Comparison of ENCODE assay signal across 12 cellular contexts in genomic region chr4:61740950-61741638, GRCh38.
DNase-seq lines count a peak whose midpoint lies in the region; ATAC-seq, FAIRE-seq and TF ChIP-seq lines count a peak whose summit lies in the region.
"Had no signal": no experiment of that assay in that cellular context is flagged by ENCODE, and none has a peak within 500 bp of the region (broad histone marks: within the 10 kb centered on the region; RNA-seq: fewer than 3 reads in every experiment).

No MANE protein-coding gene starts in this region.

- H3K4ac ChIP-seq in mesenchymal stem cell (ENCODE audit: low read depth in 1 of 2, low read length in 2 of 2): no peak overlapping the region

- no peak overlapping the region for H3K4me3 ChIP-seq in liver (ENCODE audit: low read depth in 1 of 3, low read length in 3 of 3)
- H3K4me3 ChIP-seq in HepG2 (replicated peaks in 1 of 3; ENCODE audit: insufficient read depth in 1 of 3, low read depth in 2 of 3, low read length in 3 of 3): no peak overlapping the region
- H3K4me3 ChIP-seq in mesenchymal stem cell (ENCODE audit: insufficient read depth in 1 of 2, low read depth in 1 of 2, low read length in 2 of 2): no peak overlapping the region
- no peak overlapping the region for H3K4me3 ChIP-seq in breast epithelium
- H3K4me3 ChIP-seq in testis: no peak overlapping the region

- no peak overlapping the region for H4K8ac ChIP-seq in mesenchymal stem cell (ENCODE audit: low read length)

- DNase-seq in HepG2 (ENCODE audit: low spot score) (no peak), cerebellar cortex (ENCODE audit: low spot score) (peak; percentile 50), mesenchymal stem cell (peak; percentile 41), GF-D8 (lab: John Stamatoyannopoulos, UW) (no peak), breast epithelium (ENCODE audit: low spot score in 2 of 2) (no peak), testis (no peak), HCEC 1CT (no peak)
- DNase-seq: activated CD4-positive, CD25-positive, alpha-beta regulatory T cell; DND-41; naive B cell had no signal

- CTCF ChIA-PET in HepG2 (lab: Yijun Ruan, JAX; ENCODE audit: low intra/inter-chr PET ratio, low total read pairs): no interaction called here

- no peaks in the 10 kb centered on the region for H3K9me3 ChIP-seq in liver (ENCODE audit: control insufficient read depth in 4 of 4, low read length in 3 of 4)
- H3K9me3 ChIP-seq in HepG2 (ENCODE audit: low read length): no peaks in the 10 kb centered on the region
- H3K9me3 ChIP-seq in mesenchymal stem cell (ENCODE audit: control insufficient read depth, low read length): no peaks in the 10 kb centered on the region
- H3K9me3 ChIP-seq in breast epithelium: peaks cover 0 to 5% of the 10 kb centered on the region in 2 donors
- no peaks in the 10 kb centered on the region for H3K9me3 ChIP-seq in testis

- TF ChIP-seq POLR2A in HepG2 (IDR thresholded peaks at IDR 0.05; ENCODE audit: insufficient read depth in 1 of 2, low read depth in 2 of 2, low read length in 2 of 2) (no peak), breast epithelium (IDR thresholded peaks at IDR 0.05) (no peak), testis (IDR thresholded peaks at IDR 0.05) (no peak)

- no peak overlapping the region for H2AK5ac ChIP-seq in mesenchymal stem cell (ENCODE audit: low read length, severe bottlenecking)

- FAIRE-seq in HepG2 (lab: Jason Lieb, UNC): no peak
- FAIRE-seq: astrocyte had no signal

- no peak overlapping the region for H3K14ac ChIP-seq in mesenchymal stem cell (ENCODE audit: low read length in 2 of 2)

- no peak overlapping the region for H2BK15ac ChIP-seq in mesenchymal stem cell (ENCODE audit: low read depth, poor library complexity, severe bottlenecking)

- peaks cover 0 to 16% (median 9%) of the 10 kb centered on the region in 4 donors for H3K4me1 ChIP-seq in liver (ENCODE audit: control insufficient read depth in 4 of 4, insufficient read depth in 4 of 4, low read length in 3 of 4)
- no peaks in the 10 kb centered on the region for H3K4me1 ChIP-seq in HepG2 (ENCODE audit: insufficient read depth, low read length)
- no peaks in the 10 kb centered on the region for H3K4me1 ChIP-seq in mesenchymal stem cell (ENCODE audit: control insufficient read depth, insufficient read depth, low read depth, low read length)
- H3K4me1 ChIP-seq in breast epithelium: no peaks in the 10 kb centered on the region
- no peaks in the 10 kb centered on the region for H3K4me1 ChIP-seq in testis

- H4K20me1 ChIP-seq in HepG2 (ENCODE audit: insufficient read depth, low read length): no peaks in the 10 kb centered on the region

- no peaks in the 10 kb centered on the region for H3K36me3 ChIP-seq in liver (ENCODE audit: control insufficient read depth in 4 of 4, insufficient read depth in 3 of 4, low read depth in 1 of 4, low read length in 3 of 4)
- H3K36me3 ChIP-seq in HepG2 (replicated peaks in 1 of 2; ENCODE audit: control insufficient read depth in 1 of 2, insufficient read depth in 2 of 2, low read length in 2 of 2): no peaks in the 10 kb centered on the region
- no peaks in the 10 kb centered on the region for H3K36me3 ChIP-seq in mesenchymal stem cell (ENCODE audit: control insufficient read depth in 1 of 2, insufficient read depth in 2 of 2, low read depth in 1 of 2, low read length in 2 of 2)
- no peaks in the 10 kb centered on the region for H3K36me3 ChIP-seq in breast epithelium
- no peaks in the 10 kb centered on the region for H3K36me3 ChIP-seq in testis (ENCODE audit: low read depth, missing control alignments)

- no TSS peak for BruUV-seq in HepG2 (replicated peaks; lab: Mats Ljungman, UMichigan)

- H3K79me1 ChIP-seq in mesenchymal stem cell (replicated peaks; ENCODE audit: low read length, poor library complexity, severe bottlenecking): no peaks in the 10 kb centered on the region

- no peak for TF ChIP-seq EP300 in HepG2 (IDR thresholded peaks at IDR 0.05; ENCODE audit: low read depth in 2 of 2, low read length in 2 of 2)
- TF ChIP-seq EP300 in HepG2 (CRISPR knock-in tag; IDR thresholded peaks at IDR 0.05; ENCODE audit: borderline replicate concordance): no peak

- no peak overlapping the region for H2BK12ac ChIP-seq in mesenchymal stem cell (ENCODE audit: low read length in 2 of 2)

- H2AFZ ChIP-seq in HepG2 (ENCODE audit: low read length) (no peak overlapping the region), mesenchymal stem cell (ENCODE audit: low read depth, low read length) (no peak overlapping the region)

- TF ChIP-seq RAD21 in liver (IDR thresholded peaks at IDR 0.05) (peak in 1 of 2 donors; percentile 48), HepG2 (CRISPR knock-in tag; IDR thresholded peaks at IDR 0.05) (no peak)

- no peak overlapping the region for H3K4me2 ChIP-seq in HepG2 (ENCODE audit: low read depth, low read length)
- H3K4me2 ChIP-seq in mesenchymal stem cell (ENCODE audit: low read length, poor library complexity, severe bottlenecking): no peak overlapping the region

- no peaks in the 10 kb centered on the region for H3K79me2 ChIP-seq in HepG2 (ENCODE audit: insufficient read depth, low read length)

- H2BK120ac ChIP-seq in mesenchymal stem cell (ENCODE audit: low read depth, low read length): no peak overlapping the region

- ATAC-seq in HepG2: no peak

- H3K27ac ChIP-seq in liver (ENCODE audit: low read depth in 1 of 2, low read length in 2 of 2): no peak overlapping the region
- no peak overlapping the region for H3K27ac ChIP-seq in HepG2 (ENCODE audit: extremely low read length, insufficient read depth, low read length)
- H3K27ac ChIP-seq in mesenchymal stem cell (ENCODE audit: low read length, poor library complexity, severe bottlenecking): no peak overlapping the region
- H3K27ac ChIP-seq in breast epithelium: no peak overlapping the region
- no peak overlapping the region for H3K27ac ChIP-seq in testis

- no peak overlapping the region for H3K18ac ChIP-seq in mesenchymal stem cell (ENCODE audit: low read depth in 1 of 2, low read length in 2 of 2)

- no peak overlapping the region for H3K9ac ChIP-seq in liver (ENCODE audit: low read depth in 1 of 2, low read length in 2 of 2)
- H3K9ac ChIP-seq in HepG2 (ENCODE audit: insufficient read depth, low read depth, low read length): no peak overlapping the region
- no peak overlapping the region for H3K9ac ChIP-seq in mesenchymal stem cell (ENCODE audit: low read length)

- no peak overlapping the region for H4K91ac ChIP-seq in mesenchymal stem cell (ENCODE audit: low read length)

- POLR2A ChIA-PET in HepG2 (lab: Yijun Ruan, JAX): no interaction called here

- WGBS in liver: 44% methylated on average over 4 of the region's 4 CpGs
- 16% methylated on average over 4 of the region's 4 CpGs for WGBS in HepG2 (ENCODE audit: low lambda C conversion rate)
- WGBS in mesenchymal stem cell: 20% methylated on average over 1 of the region's 4 CpGs
- 21 to 37% methylated on average over 4 of the region's 4 CpGs for WGBS in testis, 2 donors

- H3K23ac ChIP-seq in mesenchymal stem cell (ENCODE audit: low read length in 2 of 2): no peak overlapping the region

- no peak overlapping the region for H2BK5ac ChIP-seq in mesenchymal stem cell (ENCODE audit: low read depth, low read length, poor library complexity, severe bottlenecking)

- in situ Hi-C loops in HepG2 (cut with HindIII; ENCODE audit: extremely low pct_ligation_motif_present, low pct_unique_long_range_greater_than_20kb): no loop called here

- TF ChIP-seq CTCF in liver (IDR thresholded peaks at IDR 0.05; ENCODE audit: low read depth, low read length, missing input control) (peak; percentile 37), HepG2 (CRISPR knock-in tag; IDR thresholded peaks at IDR 0.05) (no peak), breast epithelium (IDR thresholded peaks at IDR 0.05) (no peak), testis (IDR thresholded peaks at IDR 0.05) (no peak)

- H3K27me3 ChIP-seq in liver (ENCODE audit: control insufficient read depth in 4 of 4, insufficient read depth in 4 of 4, low read length in 3 of 4) (no peaks in the 10 kb centered on the region), HepG2 (ENCODE audit: control insufficient read depth in 1 of 2, insufficient read depth in 2 of 2, low read length in 2 of 2) (no peaks in the 10 kb centered on the region), mesenchymal stem cell (ENCODE audit: control insufficient read depth in 1 of 2, insufficient read depth in 1 of 2, low read length in 2 of 2) (no peaks in the 10 kb centered on the region), breast epithelium (no peaks in the 10 kb centered on the region), testis (no peaks in the 10 kb centered on the region)

- intact Hi-C loops in HepG2 (cut with micrococcal nuclease; ENCODE audit: unreplicated experiment): no loop called here
- intact Hi-C loops in breast epithelium (cut with DNase I; ENCODE audit: low total_unique reads): no loop called here
- intact Hi-C loops in testis (cut with DNase I; ENCODE audit: low total_unique reads): no loop called here

TF ChIP-seq in liver, 16 proteins besides CTCF, POLR2A, EP300 and RAD21 (continues in another document):
- TF ChIP-seq RXRA (IDR thresholded peaks at IDR 0.05) (no peak), FOXA1 (IDR thresholded peaks at IDR 0.05) (no peak), SP1 (IDR thresholded peaks at IDR 0.05) (no peak), JUND (IDR thresholded peaks at IDR 0.05) (no peak), YY1 (IDR thresholded peaks at IDR 0.05) (no peak)

TF ChIP-seq in HepG2, 621 proteins besides CTCF, POLR2A, EP300 and RAD21 (continues in another document):
- no peak for TF ChIP-seq ZNF281 (CRISPR knock-in tag; IDR thresholded peaks at IDR 0.05; ENCODE audit: borderline replicate concordance)

Comparison
In these comparisons a context has a peak if more than half of its experiments do, and no peak if none do; other contexts are left out.
1. DNase-seq: peak in cerebellar cortex (single experiment) and mesenchymal stem cell (single experiment); none in HepG2 (single experiment), GF-D8 (single experiment), breast epithelium (0 of 2), testis (single experiment) and HCEC 1CT (single experiment).